8 cellular contexts compared by ENCODE assay signal in genomic region chr12:120903818-120904773, GRCh38. TPM values are rescaled to one million over a fixed set of nuclear protein-coding genes. Genes with fewer than 3 reads are reported as not detected.
A peak's percentile ranks its signal among the peaks of the same experiment; 100 is the strongest.
DNase-seq lines count a peak whose midpoint lies in the region; ATAC-seq and TF ChIP-seq lines count a peak whose summit lies in the region.

Gene SPPL3, minus strand, starts transcription at chr12:120904358. Its CDS starts 491 bp downstream, at chr12:120903867.

- POLR2A ChIA-PET in GM10248 (lab: Yijun Ruan, JAX): interaction anchor here (0.5 kb wide), 1 partner anchor 1598 kb away, joined by 8 read pairs; no protein-coding TSS in a partner anchor

- peak within 1 kb of the TSS; percentile 88 to 99 for H3K27ac Mint-ChIP-seq in activated naive CD4-positive, alpha-beta T cell treated with anti-CD3 and anti-CD28 coated beads, Interleukin-2, amount 50 U/mL, for 72 hours

- H3K36me3 Mint-ChIP-seq in activated naive CD4-positive, alpha-beta T cell treated with anti-CD3 and anti-CD28 coated beads, Interleukin-2, amount 50 U/mL, for 72 hours: peaks cover 12 to 16% of the 10 kb centered on the region in 2 donors

- H3K4me3 ChIP-seq in suprapubic skin: peak within 1 kb of the TSS; percentile 86

- no peaks in the 10 kb centered on the region for H3K36me3 ChIP-seq in suprapubic skin

- H3K27ac ChIP-seq in suprapubic skin: peak within 1 kb of the TSS; percentile 98

- H3K27me3 ChIP-seq in suprapubic skin: no peaks in the 10 kb centered on the region

- H3K9me3 ChIP-seq in suprapubic skin: no peaks in the 10 kb centered on the region

- H3K4me1 ChIP-seq in suprapubic skin: peaks cover 74% of the 10 kb centered on the region

- no peaks in the 10 kb centered on the region for H3K9me3 Mint-ChIP-seq in activated naive CD4-positive, alpha-beta T cell treated with anti-CD3 and anti-CD28 coated beads, Interleukin-2, amount 50 U/mL, for 72 hours

- 0% methylated on average over 4 of the region's 119 CpGs for WGBS in suprapubic skin

- CTCF ChIA-PET in GM10248 (lab: Yijun Ruan, JAX): interaction anchor here (1.4 to 4.7 kb wide), 4 partner anchors 9 to 68 kb away, joined by 4 to 21 read pairs (median 5); no protein-coding TSS in a partner anchor

- ATAC-seq in HG02610 (IDR thresholded peaks at IDR 0.05; ENCODE audit: unreplicated experiment): peak; percentile 52
- peak; percentile 88 for ATAC-seq in SK-N-SH treated with all-trans-retinoic acid at 6 μM for 48 hours
- peak; percentile 84 to 86 for ATAC-seq in activated naive CD4-positive, alpha-beta T cell treated with anti-CD3 and anti-CD28 coated beads, Interleukin-2, amount 50 U/mL, for 72 hours
- peak; percentile 88 for ATAC-seq in omental fat pad (ENCODE audit: low FRiP score)

- TF ChIP-seq CTCF in GM10248 (IDR thresholded peaks at IDR 0.05; ENCODE audit: control extremely low read depth, extremely low read depth, low read depth, missing control alignments) (peak; percentile 44), omental fat pad (IDR thresholded peaks at IDR 0.05) (no peak), suprapubic skin (IDR thresholded peaks at IDR 0.05) (no peak)

- peak; percentile 96 for DNase-seq in GM10248 (ENCODE audit: extremely low spot score)
- peak; percentile 81 for DNase-seq in NCI-H1092 (lab: John Stamatoyannopoulos, UW)
- peak; percentile 89 to 94 for DNase-seq in activated naive CD4-positive, alpha-beta T cell treated with anti-CD3 and anti-CD28 coated beads, Interleukin-2, amount 50 U/mL, for 72 hours (ENCODE audit: low spot score in 2 of 2)
- DNase-seq in glomerular endothelial cell (ENCODE audit: extremely low read depth, low read depth, low spot score): no peak
- DNase-seq in omental fat pad (ENCODE audit: low spot score): peak; percentile 84
- peak; percentile 94 to 95 for DNase-seq in suprapubic skin (ENCODE audit: low spot score in 2 of 2)

- no peak for TF ChIP-seq EP300 in suprapubic skin (IDR thresholded peaks at IDR 0.05)

- peak in 1 of 2 donors; percentile 57 for TF ChIP-seq POLR2A in suprapubic skin (IDR thresholded peaks at IDR 0.05)

TF ChIP-seq in SK-N-SH treated with all-trans-retinoic acid at 6 μM for 48 hours, 23 proteins besides CTCF, POLR2A, EP300 and RAD21:
- TF ChIP-seq ZC3H10 (CRISPR knock-in tag; IDR thresholded peaks at IDR 0.05) (no peak), TCF4 (CRISPR knock-in tag; IDR thresholded peaks at IDR 0.05; ENCODE audit: borderline replicate concordance) (no peak), ISL1 (CRISPR knock-in tag; IDR thresholded peaks at IDR 0.05) (no peak), SNAI2 (CRISPR knock-in tag; IDR thresholded peaks at IDR 0.05) (no peak), PATZ1 (CRISPR knock-in tag; IDR thresholded peaks at IDR 0.05; ENCODE audit: borderline replicate concordance) (peak; percentile 44; the same call in 1 of the 2 replicates), TSHZ2 (CRISPR knock-in tag; IDR thresholded peaks at IDR 0.05) (peak; percentile 64; the same call in 1 of the 2 replicates)

RNA-seq across cellular contexts. Expression of gene SPPL3, which starts in this region (rescaled TPM):
- total RNA-seq in activated naive CD4-positive, alpha-beta T cell treated with anti-CD3 and anti-CD28 coated beads, Interleukin-2, amount 50 U/mL, for 72 hours: 10 to 100 TPM; 26.7 to 33.3 TPM
- total RNA-seq in glomerular endothelial cell (19.7 and 33.7 TPM in 2 replicates), omental fat pad (10 to 100 TPM; 16.8 to 28.7 (median 22.7) TPM), suprapubic skin (10 to 100 TPM; 64.7 to 91.8 (median 70.6) TPM)
